Comparison of ENCODE assay signal across 12 cellular contexts in genomic region chr7:66524738-66525137, GRCh38.
A peak's percentile ranks its signal among the peaks of the same experiment; 100 is the strongest.
DNase-seq lines count a peak whose midpoint lies in the region; ATAC-seq and TF ChIP-seq lines count a peak whose summit lies in the region.
"Had no signal": no experiment of that assay in that cellular context is flagged by ENCODE, and none has a peak within 500 bp of the region (broad histone marks: within the 10 kb centered on the region; RNA-seq: fewer than 3 reads in every experiment).

No MANE protein-coding gene starts in this region.

- peaks cover 13% of the 10 kb centered on the region for H3K4me1 ChIP-seq in CD8-positive, alpha-beta T cell (ENCODE audit: insufficient read depth, low read length)
- H3K4me1 ChIP-seq in Karpas-422 (ENCODE audit: low read length): peaks cover 2% of the 10 kb centered on the region
- H3K4me1 ChIP-seq: A549 had no signal

- H3K36me3 ChIP-seq in CD8-positive, alpha-beta T cell (ENCODE audit: insufficient read depth, low read length): no peaks in the 10 kb centered on the region
- H3K36me3 ChIP-seq in Karpas-422 (ENCODE audit: insufficient read depth, low read length): no peaks in the 10 kb centered on the region

- H3K4me3 Mint-ChIP-seq in CD8-positive, alpha-beta T cell: no peak overlapping the region
- no peak overlapping the region for H3K4me3 Mint-ChIP-seq in nephron progenitor cell
- H3K4me3 Mint-ChIP-seq in stimulated activated naive B cell treated with anti-CD40 and anti-IgM and Interleukin-4, amounts not matched to agents 10 μg/mL and 1 μg/mL and 100 μg/mL, for 72 hours: no peak overlapping the region

- no peaks in the 10 kb centered on the region for H3K9me2 ChIP-seq in Karpas-422 (replicated peaks; ENCODE audit: insufficient read depth, low read length)

- no peak for ATAC-seq in CD8-positive, alpha-beta T cell
- no peak for ATAC-seq in stimulated activated naive B cell treated with anti-CD40 and anti-IgM and Interleukin-4, amounts not matched to agents 10 μg/mL and 1 μg/mL and 100 μg/mL, for 72 hours (replicated peaks)
- no peak for ATAC-seq in GM21576 (IDR thresholded peaks at IDR 0.05; ENCODE audit: unreplicated experiment)
- ATAC-seq: GM12878 had no signal

- no peak overlapping the region for H2AFZ ChIP-seq in Karpas-422 (ENCODE audit: low read length)
- H2AFZ ChIP-seq: GM23248 had no signal

- no peaks in the 10 kb centered on the region for H3K9me3 ChIP-seq in CD8-positive, alpha-beta T cell (ENCODE audit: low read length)
- H3K9me3 ChIP-seq in Karpas-422 (ENCODE audit: low read length): no peaks in the 10 kb centered on the region
- H3K9me3 ChIP-seq: A549, BLaER1 had no signal

- intact Hi-C loops in CD8-positive, alpha-beta T cell (cut with DNase I, micrococcal nuclease): no loop called here

- H3K4me1 Mint-ChIP-seq in CD8-positive, alpha-beta T cell (ENCODE audit: low read depth): peaks cover 5% of the 10 kb centered on the region
- no peaks in the 10 kb centered on the region for H3K4me1 Mint-ChIP-seq in nephron progenitor cell
- peaks cover 0 to 2% of the 10 kb centered on the region in 2 donors for H3K4me1 Mint-ChIP-seq in stimulated activated naive B cell treated with anti-CD40 and anti-IgM and Interleukin-4, amounts not matched to agents 10 μg/mL and 1 μg/mL and 100 μg/mL, for 72 hours

- CTCF ChIA-PET in CD8-positive, alpha-beta T cell (lab: Charles Lee): interaction anchor here (0.6 kb wide), 1 partner anchor 395 kb away, joined by 3 read pairs; no protein-coding TSS in a partner anchor
- CTCF ChIA-PET in RWPE1 (lab: Yijun Ruan, JAX): no interaction called here

- POLR2A ChIA-PET in CD8-positive, alpha-beta T cell (lab: Charles Lee): no interaction called here
- POLR2A ChIA-PET in RWPE1 (lab: Yijun Ruan, JAX; ENCODE audit: low non-redundant PET): no interaction called here

- no peaks in the 10 kb centered on the region for H3K79me2 ChIP-seq in Karpas-422 (ENCODE audit: low read length)

- H3K4me3 ChIP-seq in CD8-positive, alpha-beta T cell (ENCODE audit: low read depth, low read length): no peak overlapping the region
- H3K4me3 ChIP-seq in coronary artery (no peak overlapping the region), Karpas-422 (ENCODE audit: low read length) (no peak overlapping the region)
- H3K4me3 ChIP-seq: A549, BLaER1, GM12878, GM23248 had no signal

- H3K27ac Mint-ChIP-seq in CD8-positive, alpha-beta T cell: peak overlapping the region; percentile 76
- H3K27ac Mint-ChIP-seq in nephron progenitor cell: peak overlapping the region; percentile 64
- peak overlapping the region; percentile 10 for H3K27ac Mint-ChIP-seq in stimulated activated naive B cell treated with anti-CD40 and anti-IgM and Interleukin-4, amounts not matched to agents 10 μg/mL and 1 μg/mL and 100 μg/mL, for 72 hours

- H3K9me3 Mint-ChIP-seq in CD8-positive, alpha-beta T cell: no peaks in the 10 kb centered on the region
- H3K9me3 Mint-ChIP-seq in nephron progenitor cell: no peaks in the 10 kb centered on the region
- H3K9me3 Mint-ChIP-seq in stimulated activated naive B cell treated with anti-CD40 and anti-IgM and Interleukin-4, amounts not matched to agents 10 μg/mL and 1 μg/mL and 100 μg/mL, for 72 hours: no peaks in the 10 kb centered on the region

- H4K20me1 ChIP-seq in Karpas-422 (ENCODE audit: insufficient read depth, low read depth, low read length): no peaks in the 10 kb centered on the region
- H4K20me1 ChIP-seq: BLaER1 had no signal

- no peaks in the 10 kb centered on the region for H3K27me3 ChIP-seq in CD8-positive, alpha-beta T cell (ENCODE audit: insufficient read depth, low read length)
- no peaks in the 10 kb centered on the region for H3K27me3 ChIP-seq in Karpas-422 (ENCODE audit: low read length)
- H3K27me3 ChIP-seq: BLaER1 had no signal

- no peak for DNase-seq in CD8-positive, alpha-beta T cell
- DNase-seq in RWPE1 (ENCODE audit: low spot score) (no peak), nephron progenitor cell (no peak), coronary artery (ENCODE audit: low spot score) (no peak), Karpas-422 (no peak)
- no peak for DNase-seq in stimulated activated naive B cell treated with anti-CD40 and anti-IgM and Interleukin-4, amounts not matched to agents 10 μg/mL and 1 μg/mL and 100 μg/mL, for 72 hours
- DNase-seq: DMS79, GM23248 had no signal

- H3K27me3 Mint-ChIP-seq in CD8-positive, alpha-beta T cell (ENCODE audit: low read depth): no peaks in the 10 kb centered on the region
- peaks cover 9% of the 10 kb centered on the region for H3K27me3 Mint-ChIP-seq in nephron progenitor cell (ENCODE audit: low read depth, poor library complexity)
- H3K27me3 Mint-ChIP-seq in stimulated activated naive B cell treated with anti-CD40 and anti-IgM and Interleukin-4, amounts not matched to agents 10 μg/mL and 1 μg/mL and 100 μg/mL, for 72 hours: no peaks in the 10 kb centered on the region

- no peak overlapping the region for H3K9ac ChIP-seq in Karpas-422 (ENCODE audit: low read length)
- H3K9ac ChIP-seq: BLaER1, GM23248 had no signal

- TF ChIP-seq CTCF in CD8-positive, alpha-beta T cell (IDR thresholded peaks at IDR 0.05): no peak
- TF ChIP-seq CTCF in RWPE1 (conservative IDR thresholded peaks at IDR 0.05; ENCODE audit: low read depth) (no peak), nephron progenitor cell (IDR thresholded peaks at IDR 0.05) (no peak), coronary artery (IDR thresholded peaks at IDR 0.05) (no peak)

- H3K27ac ChIP-seq in CD8-positive, alpha-beta T cell (ENCODE audit: low read depth, low read length): no peak overlapping the region
- peak overlapping the region; percentile 10 for H3K27ac ChIP-seq in RWPE1
- no peak overlapping the region for H3K27ac ChIP-seq in coronary artery
- no peak overlapping the region for H3K27ac ChIP-seq in Karpas-422 (ENCODE audit: low read length)
- H3K27ac ChIP-seq: A549, BLaER1, GM23248 had no signal

- H3K36me3 Mint-ChIP-seq in CD8-positive, alpha-beta T cell: peaks cover 6% of the 10 kb centered on the region
- peaks cover 4% of the 10 kb centered on the region for H3K36me3 Mint-ChIP-seq in nephron progenitor cell (ENCODE audit: low read depth)
- H3K36me3 Mint-ChIP-seq in stimulated activated naive B cell treated with anti-CD40 and anti-IgM and Interleukin-4, amounts not matched to agents 10 μg/mL and 1 μg/mL and 100 μg/mL, for 72 hours: peaks cover 7 to 14% of the 10 kb centered on the region in 2 donors

- no peak overlapping the region for H3K4me2 ChIP-seq in Karpas-422 (ENCODE audit: low read depth, low read length, poor library complexity, severe bottlenecking)
- H3K4me2 ChIP-seq: A549, BLaER1 had no signal

Comparison
In these comparisons a context has a peak if more than half of its experiments do, and no peak if none do; other contexts are left out.
1. H3K27ac Mint-ChIP-seq: peak in every context shown above with its lines; median percentile 76 in CD8-positive, alpha-beta T cell; 64 in nephron progenitor cell; 10 in stimulated activated naive B cell treated with anti-CD40 and anti-IgM and Interleukin-4, amounts not matched to agents 10 μg/mL and 1 μg/mL and 100 μg/mL, for 72 hours.